ENCODE assay signal across 8 cellular contexts in the genomic region with DNA sequence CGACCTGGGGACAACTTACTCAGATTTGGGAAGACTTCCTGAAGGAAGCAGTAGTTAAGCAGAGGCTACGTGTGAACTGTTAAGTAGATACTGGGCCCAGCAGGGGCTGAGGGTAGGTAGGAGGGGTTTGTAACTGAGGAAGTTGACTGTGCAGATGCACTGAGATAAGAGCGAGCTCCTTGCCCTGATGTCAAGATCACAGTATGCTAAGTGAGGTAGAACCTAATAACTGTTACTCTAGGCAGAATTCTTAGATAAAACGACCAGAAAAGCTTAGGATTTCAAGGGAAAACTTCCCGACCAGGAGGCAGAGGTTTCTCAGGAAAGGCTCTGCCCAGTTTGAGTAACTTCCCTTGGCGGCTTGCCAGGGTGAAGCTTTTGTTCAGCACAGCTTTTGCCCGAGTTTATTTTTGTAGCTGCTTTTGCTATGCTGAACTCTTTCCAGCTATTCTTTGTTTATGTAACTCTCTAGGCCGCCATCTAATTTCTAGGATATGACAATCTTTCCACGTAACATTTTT.
DNase-seq lines count a peak whose midpoint lies in the region; ATAC-seq and TF ChIP-seq lines count a peak whose summit lies in the region.

No MANE protein-coding gene starts in this region.

- no peaks in the 10 kb centered on the region for H3K36me3 ChIP-seq in BLaER1

- H3K9me3 ChIP-seq in BLaER1, result no peaks in the 10 kb centered on the region

- CTCF ChIA-PET in HEK293T (lab: Yijun Ruan, JAX), result interaction anchor here (0.6 kb wide), 1 partner anchor 881 kb away, joined by 8 read pairs; no protein-coding TSS in a partner anchor

- peak; percentile 28 for DNase-seq in HEK293T (ENCODE audit: extremely low spot score)
- DNase-seq in OCI-M1 (lab: John Stamatoyannopoulos, UW), result peak; percentile 91
- peak; percentile 83 for DNase-seq in dedifferentiated amniotic fluid mesenchymal stem cell (ENCODE audit: extremely low spot score)
- DNase-seq in left kidney (ENCODE audit: low read depth, low spot score), result peak; percentile 74
- peak in 39 of 49 donors; percentile 1 to 77 (median 48) for DNase-seq in substantia nigra (lab: John Stamatoyannopoulos, UW)
- no peak for DNase-seq in effector CD8-positive, alpha-beta T cell (lab: John Stamatoyannopoulos, UW)

- H3K9ac ChIP-seq in BLaER1, result no peak overlapping the region

- H3K4me3 ChIP-seq in BLaER1, result no peak overlapping the region

- H3K4me1 ChIP-seq in BLaER1, result peaks cover 13% of the 10 kb centered on the region

- H3K4me2 ChIP-seq in BLaER1, result peak overlapping the region; percentile 60

- no peaks in the 10 kb centered on the region for H3K27me3 ChIP-seq in BLaER1

- H4K20me1 ChIP-seq in BLaER1, result no peaks in the 10 kb centered on the region

- POLR2A ChIA-PET in HEK293T (lab: Yijun Ruan, JAX), result no interaction called here

- H3K27ac ChIP-seq in BLaER1, result no peak overlapping the region
- H3K27ac ChIP-seq in substantia nigra (ENCODE audit: low read depth, low read length, poor library complexity, severe bottlenecking), result no peak overlapping the region

- no peak for ATAC-seq in GM21717 (IDR thresholded peaks at IDR 0.05; ENCODE audit: unreplicated experiment)

TF ChIP-seq in HEK293T, 16 proteins besides CTCF, POLR2A, EP300 and RAD21:
- TF ChIP-seq ARNT (IDR thresholded peaks at IDR 0.05), result no peak
- TF ChIP-seq ZNF384 (IDR thresholded peaks at IDR 0.05), result no peak
- TF ChIP-seq SUZ12 (IDR thresholded peaks at IDR 0.05), result no peak
- no peak for TF ChIP-seq SP1 (IDR thresholded peaks at IDR 0.05)
- no peak for TF ChIP-seq ELF4 (IDR thresholded peaks at IDR 0.05)
- no peak for TF ChIP-seq CTBP1 (IDR thresholded peaks at IDR 0.05; ENCODE audit: borderline replicate concordance)
- TF ChIP-seq TARDBP (IDR thresholded peaks at IDR 0.05), result no peak
- no peak for TF ChIP-seq LEF1 (IDR thresholded peaks at IDR 0.05; ENCODE audit: borderline replicate concordance)
- TF ChIP-seq L3MBTL2 (conservative IDR thresholded peaks at IDR 0.05), result no peak
- no peak for TF ChIP-seq HDGF (IDR thresholded peaks at IDR 0.05; ENCODE audit: borderline replicate concordance)
